ENCODE assay signal across 8 cellular contexts in genomic region chr2:7037340-7038333, GRCh38.
DNase-seq lines count a peak whose midpoint lies in the region; ATAC-seq, FAIRE-seq and TF ChIP-seq lines count a peak whose summit lies in the region.

No MANE protein-coding gene starts in this region.

- peak; percentile 24 to 64 for TF ChIP-seq RAD21 in K562 (CRISPR knock-in tag; conservative IDR thresholded peaks at IDR 0.05 in 1 of 2, IDR thresholded peaks at IDR 0.05 in 1 of 2)

- H3K9me2 ChIP-seq in GM23338 (ENCODE audit: insufficient read depth) (no peaks in the 10 kb centered on the region), Loucy (replicated peaks; ENCODE audit: low read depth, low read length) (no peaks in the 10 kb centered on the region)

- H3K4me1 ChIP-seq in GM23338 (ENCODE audit: insufficient read depth) (no peaks in the 10 kb centered on the region), Loucy (ENCODE audit: insufficient read depth, low read length, poor library complexity, severe bottlenecking) (no peaks in the 10 kb centered on the region), K562 (replicated peaks in 1 of 2; ENCODE audit: control insufficient read depth in 2 of 2, insufficient read depth in 2 of 2, low read length in 2 of 2) (no peaks in the 10 kb centered on the region), iPS DF 6.9 (ENCODE audit: control insufficient read depth, insufficient read depth, low read length) (no peaks in the 10 kb centered on the region)

- intact Hi-C loops in K562 (cut with micrococcal nuclease): loop anchor here (2.0 kb wide), 1 partner anchor 47 kb away; no protein-coding TSS in a partner anchor

- DNase-seq in GM12865 (ENCODE audit: low read depth) (peak; percentile 71), GM23338 (ENCODE audit: low spot score) (peak; percentile 81), T follicular helper cell (ENCODE audit: low read depth) (peak; percentile 16), K562 (ENCODE audit: extremely low read depth in 1 of 4, low spot score in 3 of 4) (peak; percentile 68 to 77 (median 70)), iPS DF 6.9 (ENCODE audit: low read depth, low spot score) (peak; percentile 47), cerebellum (ENCODE audit: low spot score) (no peak)
- DNase-seq in stimulated activated CD4-positive, alpha-beta T cell treated with anti-CD3 and anti-CD28 coated beads, Interleukin-15, amount 100 ng/mL, for 24 hours: peak; percentile 65

- CTCF ChIA-PET in K562 (lab: Yijun Ruan, JAX; ENCODE audit: low intra/inter-chr PET ratio): interaction anchor here (0.7 kb wide), 1 partner anchor 46 kb away, joined by 5 read pairs; no protein-coding TSS in a partner anchor

- no peak overlapping the region for H3K4me3 ChIP-seq in GM12865 (ENCODE audit: low read depth, low read length)
- no peak overlapping the region for H3K4me3 ChIP-seq in GM23338
- no peak overlapping the region for H3K4me3 ChIP-seq in Loucy (ENCODE audit: low read length, poor library complexity, severe bottlenecking)
- H3K4me3 ChIP-seq in K562: no peak overlapping the region
- no peak overlapping the region for H3K4me3 ChIP-seq in iPS DF 6.9 (ENCODE audit: low read length)

- TF ChIP-seq CTCF in GM12865 (IDR thresholded peaks at IDR 0.05; ENCODE audit: insufficient read depth, low read depth, low read length, missing control alignments): peak; percentile 83
- TF ChIP-seq CTCF in GM23338 (conservative IDR thresholded peaks at IDR 0.05; ENCODE audit: low read depth in 2 of 2): peak; percentile 79 to 96
- TF ChIP-seq CTCF in Loucy (conservative IDR thresholded peaks at IDR 0.05; ENCODE audit: low read length): peak; percentile 90
- TF ChIP-seq CTCF in K562 (IDR thresholded peaks at IDR 0.05 in 2 of 3, conservative IDR thresholded peaks at IDR 0.05 in 1 of 3; ENCODE audit: insufficient read depth in 2 of 3, low read depth in 1 of 3, low read length in 3 of 3): peak; percentile 79 to 86 (median 82)

- H3K27ac Mint-ChIP-seq in GM23338: no peak overlapping the region

- BruUV-seq in K562 (replicated peaks; lab: Mats Ljungman, UMichigan): no TSS peak

- no peaks in the 10 kb centered on the region for H3K4me1 Mint-ChIP-seq in GM23338

- peak; percentile 96 for FAIRE-seq in K562 (lab: Jason Lieb, UNC)

- no peak for TF ChIP-seq EP300 in K562 (IDR thresholded peaks at IDR 0.05; ENCODE audit: low read length)

- H3K27me3 Mint-ChIP-seq in GM23338 (ENCODE audit: insufficient read depth, low read depth, poor library complexity): peaks cover 8% of the 10 kb centered on the region

- no peaks in the 10 kb centered on the region for H3K9me3 ChIP-seq in Loucy (ENCODE audit: insufficient read depth, low read depth, low read length)
- H3K9me3 ChIP-seq in K562 (replicated peaks; ENCODE audit: control insufficient read depth, insufficient read depth, low read depth, low read length): no peaks in the 10 kb centered on the region
- no peaks in the 10 kb centered on the region for H3K9me3 ChIP-seq in iPS DF 6.9 (ENCODE audit: control insufficient read depth, insufficient read depth, low read length)

- peak; percentile 96 for ATAC-seq in GM23338
- peak; percentile 98 for ATAC-seq in K562

- H3K27me3 ChIP-seq in GM23338 (ENCODE audit: insufficient read depth) (no peaks in the 10 kb centered on the region), Loucy (ENCODE audit: insufficient read depth, low read length, poor library complexity, severe bottlenecking) (no peaks in the 10 kb centered on the region), K562 (ENCODE audit: control insufficient read depth in 2 of 2, insufficient read depth in 2 of 2, low read length in 2 of 2) (no peaks in the 10 kb centered on the region), iPS DF 6.9 (ENCODE audit: control insufficient read depth, insufficient read depth, low read length) (no peaks in the 10 kb centered on the region)

- H3K27ac ChIP-seq in GM23338 (ENCODE audit: low read depth): no peak overlapping the region
- H3K27ac ChIP-seq in K562 (ENCODE audit: extremely low read depth, low read depth, low read length): no peak overlapping the region
- no peak overlapping the region for H3K27ac ChIP-seq in iPS DF 6.9 (ENCODE audit: low read length)

- H3F3A ChIP-seq in GM23338 (replicated peaks; ENCODE audit: low read depth) (no peaks in the 10 kb centered on the region), Loucy (ENCODE audit: low read depth) (no peaks in the 10 kb centered on the region)

- no peak overlapping the region for H3K9ac ChIP-seq in Loucy (ENCODE audit: low read depth, low read length, poor library complexity, severe bottlenecking)
- H3K9ac ChIP-seq in K562 (ENCODE audit: insufficient read depth in 1 of 2, low read depth in 2 of 2, low read length in 2 of 2): no peak overlapping the region

- 39% methylated on average over 18 of the region's 18 CpGs for WGBS in K562 (ENCODE audit: insufficient coverage, low coverage, missing lambda C conversion rate)
- WGBS in iPS DF 6.9 (ENCODE audit: insufficient coverage, insufficient read length): no CpG with 5 or more reads among the region's 18 CpGs

- no peak overlapping the region for H3K4me3 Mint-ChIP-seq in GM23338

- in situ Hi-C loops in K562 (cut with MboI): no loop called here

- H3K36me3 ChIP-seq in GM23338 (ENCODE audit: insufficient read depth) (no peaks in the 10 kb centered on the region), Loucy (ENCODE audit: insufficient read depth, low read length) (peaks cover 10% of the 10 kb centered on the region; the same call in 1 of the 2 replicates), K562 (ENCODE audit: control insufficient read depth, insufficient read depth, low read length) (no peaks in the 10 kb centered on the region; the same call in 2 of the 3 replicates), iPS DF 6.9 (ENCODE audit: control insufficient read depth, insufficient read depth, low read length) (no peaks in the 10 kb centered on the region)

- no peaks in the 10 kb centered on the region; the same call in 2 of the 3 replicates for H3K9me3 Mint-ChIP-seq in GM23338

- no peak overlapping the region for H2AFZ ChIP-seq in GM23338
- no peak overlapping the region for H2AFZ ChIP-seq in Loucy (ENCODE audit: low read length)
- no peak overlapping the region for H2AFZ ChIP-seq in K562 (ENCODE audit: low read depth, low read length)

- no peak overlapping the region for H3K4me2 ChIP-seq in GM23338
- no peak overlapping the region for H3K4me2 ChIP-seq in Loucy (ENCODE audit: low read depth, low read length, poor library complexity, severe bottlenecking)
- H3K4me2 ChIP-seq in K562 (ENCODE audit: insufficient read depth, low read length): no peak overlapping the region

- no peak for TF ChIP-seq POLR2A in K562 (conservative IDR thresholded peaks at IDR 0.05)

- H3K79me2 ChIP-seq in GM23338 (replicated peaks; ENCODE audit: insufficient read depth) (no peaks in the 10 kb centered on the region), Loucy (ENCODE audit: insufficient read depth, low read length) (no peaks in the 10 kb centered on the region), K562 (ENCODE audit: control insufficient read depth, insufficient read depth, low read length) (no peaks in the 10 kb centered on the region)

- H3K36me3 Mint-ChIP-seq in GM23338 (ENCODE audit: low read depth): peaks cover 4% of the 10 kb centered on the region

- POLR2A ChIA-PET in K562 (lab: Yijun Ruan, JAX): no interaction called here

- H4K20me1 ChIP-seq in GM23338 (replicated peaks; ENCODE audit: insufficient read depth) (no peaks in the 10 kb centered on the region), Loucy (ENCODE audit: insufficient read depth, low read length, poor library complexity, severe bottlenecking) (no peaks in the 10 kb centered on the region), K562 (replicated peaks; ENCODE audit: control insufficient read depth, insufficient read depth, low read length) (no peaks in the 10 kb centered on the region)

- no peaks in the 10 kb centered on the region for H3K9me1 ChIP-seq in K562 (ENCODE audit: control insufficient read depth, insufficient read depth, low read length)

TF ChIP-seq in GM23338, 12 proteins besides CTCF, POLR2A, EP300 and RAD21 (continues in another document):
- no peak for TF ChIP-seq ZNF114 (CRISPR knock-in tag; IDR thresholded peaks at IDR 0.05)
- no peak for TF ChIP-seq JUNB (IDR thresholded peaks at IDR 0.05; ENCODE audit: unreplicated experiment)
- no peak for TF ChIP-seq EZH2 (IDR thresholded peaks at IDR 0.05; ENCODE audit: low read depth, unreplicated experiment)

TF ChIP-seq in K562, 482 proteins besides CTCF, POLR2A, EP300 and RAD21 (continues in another document):
- peak; percentile 59; the same call in 1 of the 2 replicates for TF ChIP-seq SMC3 (conservative IDR thresholded peaks at IDR 0.05; ENCODE audit: insufficient read depth, low read depth, low read length)
- TF ChIP-seq DEAF1 (CRISPR knock-in tag; IDR thresholded peaks at IDR 0.05): 0 out of 2 replicates have a peak, but pooled peaks have one; percentile 6
- peak; percentile 62; the same call in 1 of the 2 replicates for TF ChIP-seq MYC (IDR thresholded peaks at IDR 0.05; ENCODE audit: low read depth, low read length)
- no peak for TF ChIP-seq MYC (CRISPR knock-in tag; IDR thresholded peaks at IDR 0.05; ENCODE audit: borderline replicate concordance, low read depth)
- TF ChIP-seq KAT8 (IDR thresholded peaks at IDR 0.05; ENCODE audit: low read depth): no peak
- no peak for TF ChIP-seq ESRRB (CRISPR knock-in tag; IDR thresholded peaks at IDR 0.05; ENCODE audit: borderline replicate concordance)
